Comparison of ENCODE assay signal across 16 cellular contexts in genomic region chr5:18605186-18605585, GRCh38.
DNase-seq lines count a peak whose midpoint lies in the region; ATAC-seq lines count a peak whose summit lies in the region.
"Had no signal": no experiment of that assay in that cellular context is flagged by ENCODE, and none has a peak within 500 bp of the region (broad histone marks: within the 10 kb centered on the region; RNA-seq: fewer than 3 reads in every experiment).

No MANE protein-coding gene starts in this region.

- no peak overlapping the region for H3K27ac Mint-ChIP-seq in stimulated activated naive B cell treated with anti-CD40 and anti-IgM and Interleukin-4, amounts not matched to agents 10 μg/mL and 1 μg/mL and 100 μg/mL, for 72 hours
- no peak overlapping the region for H3K27ac Mint-ChIP-seq in activated T-cell treated with anti-CD3 and anti-CD28 coated beads, Interleukin-2, amount 50 U/mL, for 24 hours
- H3K27ac Mint-ChIP-seq: CD4-positive, CD25-positive, alpha-beta regulatory T cell; HFFc6 had no signal

- no peak overlapping the region for H3K4me3 ChIP-seq in effector memory CD4-positive, alpha-beta T cell (ENCODE audit: insufficient read depth, low read depth, low read length, poor library complexity, severe bottlenecking)
- H3K4me3 ChIP-seq in aorta (ENCODE audit: low read length in 2 of 2) = no peak overlapping the region
- H3K4me3 ChIP-seq: BLaER1 treated with 17β-estradiol and CSF1 and Interleukin-3, amounts not matched to agents 10 nM and 100 nM; K562 had no signal

- no peaks in the 10 kb centered on the region for H3K4me1 Mint-ChIP-seq in stimulated activated naive B cell treated with anti-CD40 and anti-IgM and Interleukin-4, amounts not matched to agents 10 μg/mL and 1 μg/mL and 100 μg/mL, for 72 hours
- no peaks in the 10 kb centered on the region for H3K4me1 Mint-ChIP-seq in activated T-cell treated with anti-CD3 and anti-CD28 coated beads, Interleukin-2, amount 50 U/mL, for 24 hours (ENCODE audit: low read depth)
- H3K4me1 Mint-ChIP-seq: CD4-positive, CD25-positive, alpha-beta regulatory T cell had no signal

- no peaks in the 10 kb centered on the region for H3K27me3 ChIP-seq in effector memory CD4-positive, alpha-beta T cell (replicated peaks; ENCODE audit: control insufficient read depth, insufficient read depth, low read length, poor library complexity, severe bottlenecking)
- H3K27me3 ChIP-seq in aorta (ENCODE audit: control insufficient read depth in 1 of 2, insufficient read depth in 2 of 2, low read length in 1 of 2) = no peaks in the 10 kb centered on the region
- H3K27me3 ChIP-seq: BLaER1 treated with 17β-estradiol and CSF1 and Interleukin-3, amounts not matched to agents 10 nM and 100 nM had no signal

- H3K4me3 Mint-ChIP-seq in stimulated activated naive B cell treated with anti-CD40 and anti-IgM and Interleukin-4, amounts not matched to agents 10 μg/mL and 1 μg/mL and 100 μg/mL, for 72 hours = no peak overlapping the region
- no peak overlapping the region for H3K4me3 Mint-ChIP-seq in activated T-cell treated with anti-CD3 and anti-CD28 coated beads, Interleukin-2, amount 50 U/mL, for 24 hours
- H3K4me3 Mint-ChIP-seq: CD4-positive, CD25-positive, alpha-beta regulatory T cell; HFFc6 had no signal

- no peaks in the 10 kb centered on the region for H3K4me1 ChIP-seq in effector memory CD4-positive, alpha-beta T cell (ENCODE audit: control insufficient read depth, insufficient read depth, low read length, poor library complexity, severe bottlenecking)
- H3K4me1 ChIP-seq in aorta (ENCODE audit: control insufficient read depth in 1 of 2, insufficient read depth in 2 of 2, low read length in 2 of 2) = no peaks in the 10 kb centered on the region

- peaks cover 0 to 2% of the 10 kb centered on the region in 2 donors for H3K9me3 Mint-ChIP-seq in stimulated activated naive B cell treated with anti-CD40 and anti-IgM and Interleukin-4, amounts not matched to agents 10 μg/mL and 1 μg/mL and 100 μg/mL, for 72 hours
- peaks cover 2% of the 10 kb centered on the region for H3K9me3 Mint-ChIP-seq in activated T-cell treated with anti-CD3 and anti-CD28 coated beads, Interleukin-2, amount 50 U/mL, for 24 hours

- intact Hi-C loops in aorta (cut with DNase I) = no loop called here

- no peaks in the 10 kb centered on the region for H3K27me3 Mint-ChIP-seq in stimulated activated naive B cell treated with anti-CD40 and anti-IgM and Interleukin-4, amounts not matched to agents 10 μg/mL and 1 μg/mL and 100 μg/mL, for 72 hours
- no peaks in the 10 kb centered on the region for H3K27me3 Mint-ChIP-seq in activated T-cell treated with anti-CD3 and anti-CD28 coated beads, Interleukin-2, amount 50 U/mL, for 24 hours
- H3K27me3 Mint-ChIP-seq: CD4-positive, CD25-positive, alpha-beta regulatory T cell had no signal

- no peaks in the 10 kb centered on the region for H3K9me3 ChIP-seq in effector memory CD4-positive, alpha-beta T cell (ENCODE audit: control insufficient read depth, low read length)
- no peaks in the 10 kb centered on the region for H3K9me3 ChIP-seq in aorta (ENCODE audit: control insufficient read depth, low read length)
- H3K9me3 ChIP-seq: BLaER1 treated with 17β-estradiol and CSF1 and Interleukin-3, amounts not matched to agents 10 nM and 100 nM had no signal

- H3K36me3 Mint-ChIP-seq in stimulated activated naive B cell treated with anti-CD40 and anti-IgM and Interleukin-4, amounts not matched to agents 10 μg/mL and 1 μg/mL and 100 μg/mL, for 72 hours = no peaks in the 10 kb centered on the region
- H3K36me3 Mint-ChIP-seq in activated T-cell treated with anti-CD3 and anti-CD28 coated beads, Interleukin-2, amount 50 U/mL, for 24 hours (ENCODE audit: low read depth) = no peaks in the 10 kb centered on the region
- H3K36me3 Mint-ChIP-seq: CD4-positive, CD25-positive, alpha-beta regulatory T cell had no signal

- peak; percentile 57 for ATAC-seq in GM21619 (IDR thresholded peaks at IDR 0.05; ENCODE audit: unreplicated experiment)
- peak; percentile 48 for ATAC-seq in HG02885 (IDR thresholded peaks at IDR 0.05; ENCODE audit: poor library complexity, unreplicated experiment)
- peak; percentile 12 to 29 for ATAC-seq in stimulated activated naive B cell treated with anti-CD40 and anti-IgM and Interleukin-4, amounts not matched to agents 10 μg/mL and 1 μg/mL and 100 μg/mL, for 72 hours (replicated peaks)
- ATAC-seq in aorta (ENCODE audit: low FRiP score) = no peak
- ATAC-seq: K562 had no signal

- H3K36me3 ChIP-seq in effector memory CD4-positive, alpha-beta T cell (ENCODE audit: control insufficient read depth, insufficient read depth, low read length) = no peaks in the 10 kb centered on the region
- no peaks in the 10 kb centered on the region for H3K36me3 ChIP-seq in aorta (ENCODE audit: control insufficient read depth in 1 of 2, insufficient read depth in 2 of 2, low read length in 1 of 2)
- H3K36me3 ChIP-seq: BLaER1 treated with 17β-estradiol and CSF1 and Interleukin-3, amounts not matched to agents 10 nM and 100 nM had no signal

- peak; percentile 0 for DNase-seq in astrocyte of the hippocampus (ENCODE audit: low read depth, low spot score)
- no peak for DNase-seq in stimulated activated naive B cell treated with anti-CD40 and anti-IgM and Interleukin-4, amounts not matched to agents 10 μg/mL and 1 μg/mL and 100 μg/mL, for 72 hours
- DNase-seq in effector memory CD4-positive, alpha-beta T cell = no peak
- DNase-seq in aorta = no peak
- DNase-seq in activated T-cell treated with anti-CD3 and anti-CD28 coated beads, Interleukin-2, amount 50 U/mL, for 24 hours = no peak
- no peak for DNase-seq in DMS79 (lab: John Stamatoyannopoulos, UW)
- DNase-seq: ACHN; CD4-positive, CD25-positive, alpha-beta regulatory T cell; DMS53; HCEC 1CT; HFFc6 had no signal

- no peak overlapping the region for H3K27ac ChIP-seq in effector memory CD4-positive, alpha-beta T cell (ENCODE audit: insufficient read depth, low read length, poor library complexity, severe bottlenecking)
- H3K27ac ChIP-seq in aorta (ENCODE audit: low read depth in 1 of 2, low read length in 2 of 2) = no peak overlapping the region
- H3K27ac ChIP-seq: BLaER1 treated with 17β-estradiol and CSF1 and Interleukin-3, amounts not matched to agents 10 nM and 100 nM; HL-60 had no signal
